ENCODE assay signal across 11 cellular contexts in the genomic region with DNA sequence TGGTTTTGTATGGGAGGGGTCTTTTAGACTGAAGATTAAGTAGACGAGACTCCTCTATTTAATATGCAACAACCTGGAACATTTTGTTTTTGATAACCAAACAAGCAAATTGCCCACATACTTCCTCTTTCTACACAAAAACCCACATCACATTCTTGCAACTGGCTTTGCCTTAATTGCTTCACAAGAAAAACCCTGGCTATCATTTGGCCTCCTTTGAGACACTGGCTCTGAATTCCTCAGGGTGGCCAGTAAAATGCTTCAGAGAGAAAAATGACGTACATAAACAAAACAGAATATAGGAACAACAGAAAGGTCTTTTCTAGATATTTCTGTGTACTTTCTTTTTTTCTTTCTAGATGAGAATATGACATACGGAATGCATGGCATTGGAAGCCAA.
DNase-seq lines count a peak whose midpoint lies in the region; ATAC-seq and TF ChIP-seq lines count a peak whose summit lies in the region.
"Had no signal": no experiment of that assay in that cellular context is flagged by ENCODE, and none has a peak within 500 bp of the region (broad histone marks: within the 10 kb centered on the region; RNA-seq: fewer than 3 reads in every experiment).

No MANE protein-coding gene starts in this region.

- H3K27me3 ChIP-seq in heart left ventricle (no peaks in the 10 kb centered on the region), upper lobe of right lung (no peaks in the 10 kb centered on the region)

- DNase-seq in heart left ventricle (no peak), cardiac septum (ENCODE audit: low spot score) (no peak), amniotic epithelial cell (ENCODE audit: low read depth) (peak; percentile 97), lung microvascular endothelial cell (ENCODE audit: low read depth in 2 of 2) (peak; percentile 43 to 49), upper lobe of right lung (no peak), NCI-H1092 treated with DMSO at 0.1 percent for 48 hours (lab: John Stamatoyannopoulos, UW) (no peak), ecto neural progenitor cell (ENCODE audit: low spot score) (no peak)
- DNase-seq: NCI-H2081 had no signal

- H3K27ac ChIP-seq in heart left ventricle (peak overlapping the region; percentile 70 to 95 (median 89)), upper lobe of right lung (peak overlapping the region; percentile 63)
- H3K27ac ChIP-seq: A549 had no signal

- H3K4me1 ChIP-seq in heart left ventricle (peaks cover 10 to 67% (median 51%) of the 10 kb centered on the region in 12 donors), upper lobe of right lung (peaks cover 36% of the 10 kb centered on the region)
- H3K4me1 ChIP-seq: A549 had no signal

- no peak for TF ChIP-seq POLR2A in heart left ventricle (IDR thresholded peaks at IDR 0.05)

- WGBS in heart left ventricle, 4 donors, result 30 to 46% (median 34%) methylated on average over 3 of the region's 3 CpGs

- intact Hi-C loops in heart left ventricle (cut with DNase I), result loop anchor here (2.0 to 10.0 kb wide), 11 partner anchors 82 to 185 kb away; partner anchors contain the start of gene TRIB2 (in 3 of the 10)
- intact Hi-C loops in cardiac septum (cut with DNase I), result loop anchor here (1.0 to 5.0 kb wide), 4 partner anchors 87 to 183 kb away; partner anchors contain the start of gene TRIB2
- intact Hi-C loops in upper lobe of right lung (cut with DNase I), result no loop called here

- TF ChIP-seq CTCF in heart left ventricle (IDR thresholded peaks at IDR 0.05) (no peak), upper lobe of right lung (IDR thresholded peaks at IDR 0.05) (no peak)

- H3K4me3 ChIP-seq in heart left ventricle, result peak overlapping the region in 1 of 12 donors; percentile 3
- no peak overlapping the region for H3K4me3 ChIP-seq in upper lobe of right lung
- H3K4me3 ChIP-seq: A549 had no signal

- H3K36me3 ChIP-seq in heart left ventricle (no peaks in the 10 kb centered on the region), upper lobe of right lung (no peaks in the 10 kb centered on the region)

- ATAC-seq in heart left ventricle, result no peak
- peak; percentile 35 for ATAC-seq in upper lobe of right lung
- no peak for ATAC-seq in HG02642 (IDR thresholded peaks at IDR 0.05; ENCODE audit: poor library complexity, unreplicated experiment)
- ATAC-seq: A549; activated naive CD4-positive, alpha-beta T cell treated with anti-CD3 and anti-CD28 coated beads, Interleukin-2, amount 50 U/mL, for 72 hours had no signal

- no peaks in the 10 kb centered on the region for H3K9me3 ChIP-seq in heart left ventricle
- no peaks in the 10 kb centered on the region for H3K9me3 ChIP-seq in upper lobe of right lung
- H3K9me3 ChIP-seq: A549 had no signal

Comparison
In these comparisons a context has a peak if more than half of its experiments do, and no peak if none do; other contexts are left out.
1. DNase-seq: peak in amniotic epithelial cell (single experiment) and lung microvascular endothelial cell (2 of 2); none in heart left ventricle (0 of 5), cardiac septum (single experiment), upper lobe of right lung (single experiment), NCI-H1092 treated with DMSO at 0.1 percent for 48 hours (single experiment) and ecto neural progenitor cell (single experiment).